1 cellular context compared by ENCODE assay signal in the genomic region with DNA sequence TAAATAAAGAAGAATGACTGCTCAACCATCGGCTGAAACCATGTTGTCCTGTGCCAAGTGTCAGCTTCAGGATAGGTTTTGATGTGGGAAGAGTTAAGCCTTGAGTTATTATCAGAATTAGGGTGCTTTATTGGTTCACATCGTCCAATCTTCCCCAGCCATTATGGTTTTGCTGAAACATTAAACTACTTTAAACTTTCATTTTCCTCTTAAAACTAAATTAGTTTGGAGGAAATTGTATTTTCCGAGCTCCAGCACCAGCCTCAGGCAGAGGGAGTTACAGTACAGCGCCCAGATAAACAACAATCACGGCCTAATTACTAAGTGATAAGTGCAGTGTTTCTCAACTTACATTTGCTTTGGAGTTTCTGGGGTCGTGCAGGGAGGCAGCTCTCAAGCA.
TF ChIP-seq lines count a peak whose summit lies in the region.

No MANE protein-coding gene starts in this region.

TF ChIP-seq in SK-N-SH treated with all-trans-retinoic acid at 6 μM for 48 hours, 23 proteins besides CTCF, POLR2A, EP300 and RAD21 (continued from another document):
- TF ChIP-seq, protein P1, sequence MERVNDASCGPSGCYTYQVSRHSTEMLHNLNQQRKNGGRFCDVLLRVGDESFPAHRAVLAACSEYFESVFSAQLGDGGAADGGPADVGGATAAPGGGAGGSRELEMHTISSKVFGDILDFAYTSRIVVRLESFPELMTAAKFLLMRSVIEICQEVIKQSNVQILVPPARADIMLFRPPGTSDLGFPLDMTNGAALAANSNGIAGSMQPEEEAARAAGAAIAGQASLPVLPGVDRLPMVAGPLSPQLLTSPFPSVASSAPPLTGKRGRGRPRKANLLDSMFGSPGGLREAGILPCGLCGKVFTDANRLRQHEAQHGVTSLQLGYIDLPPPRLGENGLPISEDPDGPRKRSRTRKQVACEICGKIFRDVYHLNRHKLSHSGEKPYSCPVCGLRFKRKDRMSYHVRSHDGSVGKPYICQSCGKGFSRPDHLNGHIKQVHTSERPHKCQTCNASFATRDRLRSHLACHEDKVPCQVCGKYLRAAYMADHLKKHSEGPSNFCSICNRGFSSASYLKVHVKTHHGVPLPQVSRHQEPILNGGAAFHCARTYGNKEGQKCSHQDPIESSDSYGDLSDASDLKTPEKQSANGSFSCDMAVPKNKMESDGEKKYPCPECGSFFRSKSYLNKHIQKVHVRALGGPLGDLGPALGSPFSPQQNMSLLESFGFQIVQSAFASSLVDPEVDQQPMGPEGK (CRISPR knock-in tag; IDR thresholded peaks at IDR 0.05; ENCODE audit: borderline replicate concordance) = no peak
- TF ChIP-seq CSRNP3 (CRISPR knock-in tag; IDR thresholded peaks at IDR 0.05) = no peak
- TF ChIP-seq BACH2 (CRISPR knock-in tag; IDR thresholded peaks at IDR 0.05; ENCODE audit: borderline replicate concordance) = no peak
